Comparison of ENCODE assay signal across 12 cellular contexts in the genomic region with DNA sequence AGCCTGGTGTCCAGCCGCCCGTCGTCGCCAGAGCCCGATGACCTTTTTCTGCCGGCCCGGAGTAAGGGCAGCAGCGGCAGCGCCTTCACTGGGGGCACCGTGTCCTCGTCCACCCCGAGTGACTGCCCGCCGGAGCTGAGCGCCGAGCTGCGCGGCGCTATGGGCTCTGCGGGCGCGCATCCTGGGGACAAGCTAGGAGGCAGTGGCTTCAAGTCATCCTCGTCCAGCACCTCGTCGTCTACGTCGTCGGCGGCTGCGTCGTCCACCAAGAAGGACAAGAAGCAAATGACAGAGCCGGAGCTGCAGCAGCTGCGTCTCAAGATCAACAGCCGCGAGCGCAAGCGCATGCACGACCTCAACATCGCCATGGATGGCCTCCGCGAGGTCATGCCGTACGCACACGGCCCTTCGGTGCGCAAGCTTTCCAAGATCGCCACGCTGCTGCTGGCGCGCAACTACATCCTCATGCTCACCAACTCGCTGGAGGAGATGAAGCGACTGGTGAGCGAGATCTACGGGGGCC. TPM values are rescaled to one million over a fixed set of nuclear protein-coding genes. Genes with fewer than 3 reads are reported as not detected.
DNase-seq lines count a peak whose midpoint lies in the region; ATAC-seq and TF ChIP-seq lines count a peak whose summit lies in the region.
"Had no signal": no experiment of that assay in that cellular context is flagged by ENCODE, and none has a peak within 500 bp of the region (broad histone marks: within the 10 kb centered on the region; RNA-seq: fewer than 3 reads in every experiment).

No MANE protein-coding gene starts in this region.

- H3K36me3 ChIP-seq in osteoblast (ENCODE audit: insufficient read depth, low read length) (no peaks in the 10 kb centered on the region), mucosa of descending colon (ENCODE audit: low read depth) (no peaks in the 10 kb centered on the region)

- no peak overlapping the region for H2AFZ ChIP-seq in osteoblast (ENCODE audit: low read length)

- H3K27me3 ChIP-seq in dorsolateral prefrontal cortex: peaks cover 0 to 100% (median 89%) of the 10 kb centered on the region in 45 donors
- peaks cover 100% of the 10 kb centered on the region for H3K27me3 ChIP-seq in osteoblast (ENCODE audit: insufficient read depth, low read length)

- no peaks in the 10 kb centered on the region for H4K20me1 ChIP-seq in osteoblast (ENCODE audit: insufficient read depth, low read length)

- intact Hi-C loops in dorsolateral prefrontal cortex (cut with DNase I): loop anchor here (1.0 to 10.0 kb wide), 6 partner anchors 44 to 192 kb away; no protein-coding TSS in a partner anchor
- intact Hi-C loops in mucosa of descending colon (cut with DNase I, micrococcal nuclease): no loop called here

- H3K4me1 ChIP-seq in osteoblast (ENCODE audit: insufficient read depth, low read length): no peaks in the 10 kb centered on the region
- H3K4me1 ChIP-seq in mucosa of descending colon (ENCODE audit: low read depth): no peaks in the 10 kb centered on the region

- H3K27ac ChIP-seq in dorsolateral prefrontal cortex (peak overlapping the region in 58 of 59 donors; percentile 15 to 93 (median 86)), osteoblast (ENCODE audit: low read depth, low read length) (no peak overlapping the region)
- H3K27ac ChIP-seq: 22Rv1 had no signal

- no peaks in the 10 kb centered on the region for H3K9me3 ChIP-seq in osteoblast (ENCODE audit: low read depth, low read length)
- H3K9me3 ChIP-seq in mucosa of descending colon: no peaks in the 10 kb centered on the region

- no peak overlapping the region for H3K4me2 ChIP-seq in osteoblast (ENCODE audit: insufficient read depth, low read length)

- H3K4me3 ChIP-seq in dorsolateral prefrontal cortex: peak overlapping the region; percentile 26 to 82 (median 61)
- H3K4me3 ChIP-seq in osteoblast (ENCODE audit: insufficient read depth, low read length): no peak overlapping the region
- no peak overlapping the region for H3K4me3 ChIP-seq in mucosa of descending colon

- TF ChIP-seq CTCF in dorsolateral prefrontal cortex (IDR thresholded peaks at IDR 0.05 in 54 of 56, conservative IDR thresholded peaks at IDR 0.05 in 2 of 56; ENCODE audit: low read depth in 1 of 56, partially characterized antibody in 56 of 56) (peak in 1 of 56 donors; percentile 11), osteoblast (IDR thresholded peaks at IDR 0.05; ENCODE audit: extremely low read depth, low read depth, low read length) (no peak), mucosa of descending colon (IDR thresholded peaks at IDR 0.05) (no peak)

- DNase-seq in DMS53 (lab: John Stamatoyannopoulos, UW) (peak; percentile 44), DMS53 treated with DMSO at 0.1 percent for 48 hours (lab: John Stamatoyannopoulos, UW; ENCODE audit: unreplicated experiment) (no peak), LHCN-M2 (ENCODE audit: low read depth) (peak; percentile 11), dorsolateral prefrontal cortex (no peak), osteoblast (ENCODE audit: insufficient read length, low spot score, missing footprints) (peak; percentile 90), mucosa of descending colon (no peak)
- DNase-seq: NCI-H2029 had no signal

- ATAC-seq in mucosa of descending colon (no peak), HG03565 (IDR thresholded peaks at IDR 0.05; ENCODE audit: unreplicated experiment) (no peak), GM21390 (IDR thresholded peaks at IDR 0.05; ENCODE audit: unreplicated experiment) (no peak)

- no peaks in the 10 kb centered on the region for H3K79me2 ChIP-seq in osteoblast (ENCODE audit: insufficient read depth, low read length)

RNA-seq across cellular contexts. Expression of a gene that starts 1.2 kb away (rescaled TPM):
- total RNA-seq in LHCN-M2 (2014; rRNA removed) (not detected in 2 replicates), dorsolateral prefrontal cortex (100 to 1,000 TPM in 2 of 120 experiments, 10 to 100 TPM in 118; 13.9 to 165 (median 45.4) TPM), osteoblast (not detected in 2 replicates), mucosa of descending colon (not detected)
- polyA plus RNA-seq in LHCN-M2 (2012): not detected
- total RNA-seq: subcutaneous adipose tissue had no signal

RNA-seq across cellular contexts. Expression of a gene that starts 43.0 kb away (rescaled TPM):
- not detected in 2 replicates for total RNA-seq in LHCN-M2 (2014; rRNA removed)
- polyA plus RNA-seq in LHCN-M2 (2012): not detected
- 100 to 1,000 TPM in 77 of 120 experiments, 10 to 100 TPM in 43; 30.7 to 365 (median 119) TPM for total RNA-seq in dorsolateral prefrontal cortex
- total RNA-seq in osteoblast: not detected in 2 replicates
- not detected for total RNA-seq in mucosa of descending colon
- total RNA-seq: RPMI7951, subcutaneous adipose tissue had no signal

Comparison
In these comparisons a context has a peak if more than half of its experiments do, and no peak if none do; other contexts are left out.
1. DNase-seq: peak in DMS53 (single experiment), LHCN-M2 (single experiment) and osteoblast (single experiment); none in DMS53 treated with DMSO at 0.1 percent for 48 hours (single experiment), dorsolateral prefrontal cortex (0 of 10) and mucosa of descending colon (0 of 3).
2. H3K4me3 ChIP-seq: peak in dorsolateral prefrontal cortex (59 of 59); none in osteoblast (single experiment) and mucosa of descending colon (single experiment).
3. RNA of a gene that starts 1.2 kb away (total RNA-seq): 13.9 to 165 TPM in dorsolateral prefrontal cortex; not detected in LHCN-M2, not detected in osteoblast and not detected in mucosa of descending colon; every median in the first group is over 10 times any median in the second.
4. RNA of a gene that starts 43.0 kb away (total RNA-seq): 30.7 to 365 TPM in dorsolateral prefrontal cortex; not detected in LHCN-M2, not detected in osteoblast and not detected in mucosa of descending colon; every median in the first group is over 10 times any median in the second.
5. intact Hi-C loops: an anchor here in dorsolateral prefrontal cortex (1.0 to 10.0 kb wide); none called in mucosa of descending colon.